1 cellular context compared by ENCODE assay signal in the genomic region with DNA sequence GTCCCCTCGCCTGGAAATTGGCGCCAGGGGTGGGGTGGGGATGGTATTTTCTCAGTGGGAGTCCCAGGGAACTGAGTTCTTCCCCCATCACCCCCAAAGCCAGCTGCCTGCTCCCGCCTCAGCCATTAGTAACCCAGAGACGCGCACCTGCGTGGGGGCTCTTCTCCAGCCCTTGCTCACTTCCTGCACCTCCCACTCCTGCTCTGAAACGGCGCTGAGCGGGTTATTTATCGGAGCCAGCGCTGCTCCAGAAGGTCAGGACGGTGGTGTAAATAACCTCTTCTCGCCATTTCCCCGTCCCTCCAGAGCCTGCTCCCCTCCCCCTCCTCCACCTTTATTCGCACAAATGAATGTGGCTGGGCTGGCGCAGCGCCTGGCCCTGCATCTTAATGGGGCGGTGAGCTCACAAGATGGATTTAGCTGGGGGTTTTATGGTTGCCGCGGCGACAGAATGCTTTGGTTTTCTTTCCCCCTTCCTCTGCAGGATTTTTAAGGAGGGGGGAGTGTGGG.
TF ChIP-seq lines count a peak whose summit lies in the region.

No MANE protein-coding gene starts in this region.

TF ChIP-seq in WTC11, 78 proteins besides CTCF, POLR2A, EP300 and RAD21 (continued from another document):
- TF ChIP-seq, protein P1, sequence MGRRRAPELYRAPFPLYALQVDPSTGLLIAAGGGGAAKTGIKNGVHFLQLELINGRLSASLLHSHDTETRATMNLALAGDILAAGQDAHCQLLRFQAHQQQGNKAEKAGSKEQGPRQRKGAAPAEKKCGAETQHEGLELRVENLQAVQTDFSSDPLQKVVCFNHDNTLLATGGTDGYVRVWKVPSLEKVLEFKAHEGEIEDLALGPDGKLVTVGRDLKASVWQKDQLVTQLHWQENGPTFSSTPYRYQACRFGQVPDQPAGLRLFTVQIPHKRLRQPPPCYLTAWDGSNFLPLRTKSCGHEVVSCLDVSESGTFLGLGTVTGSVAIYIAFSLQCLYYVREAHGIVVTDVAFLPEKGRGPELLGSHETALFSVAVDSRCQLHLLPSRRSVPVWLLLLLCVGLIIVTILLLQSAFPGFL (CRISPR knock-in tag; IDR thresholded peaks at IDR 0.05; ENCODE audit: borderline replicate concordance): no peak
- TF ChIP-seq GTF2I (CRISPR knock-in tag; conservative IDR thresholded peaks at IDR 0.05) (no peak), ZNF232 (CRISPR knock-in tag; IDR thresholded peaks at IDR 0.05) (no peak), SMAD3 (CRISPR knock-in tag; IDR thresholded peaks at IDR 0.05; ENCODE audit: borderline replicate concordance) (no peak), FOXK1 (CRISPR knock-in tag; IDR thresholded peaks at IDR 0.05) (no peak), EMX1 (CRISPR knock-in tag; IDR thresholded peaks at IDR 0.05) (no peak)
- TF ChIP-seq, protein P2, sequence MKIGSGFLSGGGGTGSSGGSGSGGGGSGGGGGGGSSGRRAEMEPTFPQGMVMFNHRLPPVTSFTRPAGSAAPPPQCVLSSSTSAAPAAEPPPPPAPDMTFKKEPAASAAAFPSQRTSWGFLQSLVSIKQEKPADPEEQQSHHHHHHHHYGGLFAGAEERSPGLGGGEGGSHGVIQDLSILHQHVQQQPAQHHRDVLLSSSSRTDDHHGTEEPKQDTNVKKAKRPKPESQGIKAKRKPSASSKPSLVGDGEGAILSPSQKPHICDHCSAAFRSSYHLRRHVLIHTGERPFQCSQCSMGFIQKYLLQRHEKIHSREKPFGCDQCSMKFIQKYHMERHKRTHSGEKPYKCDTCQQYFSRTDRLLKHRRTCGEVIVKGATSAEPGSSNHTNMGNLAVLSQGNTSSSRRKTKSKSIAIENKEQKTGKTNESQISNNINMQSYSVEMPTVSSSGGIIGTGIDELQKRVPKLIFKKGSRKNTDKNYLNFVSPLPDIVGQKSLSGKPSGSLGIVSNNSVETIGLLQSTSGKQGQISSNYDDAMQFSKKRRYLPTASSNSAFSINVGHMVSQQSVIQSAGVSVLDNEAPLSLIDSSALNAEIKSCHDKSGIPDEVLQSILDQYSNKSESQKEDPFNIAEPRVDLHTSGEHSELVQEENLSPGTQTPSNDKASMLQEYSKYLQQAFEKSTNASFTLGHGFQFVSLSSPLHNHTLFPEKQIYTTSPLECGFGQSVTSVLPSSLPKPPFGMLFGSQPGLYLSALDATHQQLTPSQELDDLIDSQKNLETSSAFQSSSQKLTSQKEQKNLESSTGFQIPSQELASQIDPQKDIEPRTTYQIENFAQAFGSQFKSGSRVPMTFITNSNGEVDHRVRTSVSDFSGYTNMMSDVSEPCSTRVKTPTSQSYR (CRISPR knock-in tag; IDR thresholded peaks at IDR 0.05): no peak
- TF ChIP-seq, protein P3, sequence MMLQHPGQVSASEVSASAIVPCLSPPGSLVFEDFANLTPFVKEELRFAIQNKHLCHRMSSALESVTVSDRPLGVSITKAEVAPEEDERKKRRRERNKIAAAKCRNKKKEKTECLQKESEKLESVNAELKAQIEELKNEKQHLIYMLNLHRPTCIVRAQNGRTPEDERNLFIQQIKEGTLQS (CRISPR knock-in tag; conservative IDR thresholded peaks at IDR 0.05): no peak
- TF ChIP-seq, protein P4, sequence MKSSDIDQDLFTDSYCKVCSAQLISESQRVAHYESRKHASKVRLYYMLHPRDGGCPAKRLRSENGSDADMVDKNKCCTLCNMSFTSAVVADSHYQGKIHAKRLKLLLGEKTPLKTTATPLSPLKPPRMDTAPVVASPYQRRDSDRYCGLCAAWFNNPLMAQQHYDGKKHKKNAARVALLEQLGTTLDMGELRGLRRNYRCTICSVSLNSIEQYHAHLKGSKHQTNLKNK (CRISPR knock-in tag; IDR thresholded peaks at IDR 0.05): no peak
- TF ChIP-seq, protein P5, sequence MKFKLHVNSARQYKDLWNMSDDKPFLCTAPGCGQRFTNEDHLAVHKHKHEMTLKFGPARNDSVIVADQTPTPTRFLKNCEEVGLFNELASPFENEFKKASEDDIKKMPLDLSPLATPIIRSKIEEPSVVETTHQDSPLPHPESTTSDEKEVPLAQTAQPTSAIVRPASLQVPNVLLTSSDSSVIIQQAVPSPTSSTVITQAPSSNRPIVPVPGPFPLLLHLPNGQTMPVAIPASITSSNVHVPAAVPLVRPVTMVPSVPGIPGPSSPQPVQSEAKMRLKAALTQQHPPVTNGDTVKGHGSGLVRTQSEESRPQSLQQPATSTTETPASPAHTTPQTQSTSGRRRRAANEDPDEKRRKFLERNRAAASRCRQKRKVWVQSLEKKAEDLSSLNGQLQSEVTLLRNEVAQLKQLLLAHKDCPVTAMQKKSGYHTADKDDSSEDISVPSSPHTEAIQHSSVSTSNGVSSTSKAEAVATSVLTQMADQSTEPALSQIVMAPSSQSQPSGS (CRISPR knock-in tag; IDR thresholded peaks at IDR 0.05; ENCODE audit: borderline replicate concordance, low read depth): no peak
- TF ChIP-seq, protein P6, sequence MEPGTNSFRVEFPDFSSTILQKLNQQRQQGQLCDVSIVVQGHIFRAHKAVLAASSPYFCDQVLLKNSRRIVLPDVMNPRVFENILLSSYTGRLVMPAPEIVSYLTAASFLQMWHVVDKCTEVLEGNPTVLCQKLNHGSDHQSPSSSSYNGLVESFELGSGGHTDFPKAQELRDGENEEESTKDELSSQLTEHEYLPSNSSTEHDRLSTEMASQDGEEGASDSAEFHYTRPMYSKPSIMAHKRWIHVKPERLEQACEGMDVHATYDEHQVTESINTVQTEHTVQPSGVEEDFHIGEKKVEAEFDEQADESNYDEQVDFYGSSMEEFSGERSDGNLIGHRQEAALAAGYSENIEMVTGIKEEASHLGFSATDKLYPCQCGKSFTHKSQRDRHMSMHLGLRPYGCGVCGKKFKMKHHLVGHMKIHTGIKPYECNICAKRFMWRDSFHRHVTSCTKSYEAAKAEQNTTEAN (CRISPR knock-in tag; IDR thresholded peaks at IDR 0.05): no peak
- TF ChIP-seq, protein P7, sequence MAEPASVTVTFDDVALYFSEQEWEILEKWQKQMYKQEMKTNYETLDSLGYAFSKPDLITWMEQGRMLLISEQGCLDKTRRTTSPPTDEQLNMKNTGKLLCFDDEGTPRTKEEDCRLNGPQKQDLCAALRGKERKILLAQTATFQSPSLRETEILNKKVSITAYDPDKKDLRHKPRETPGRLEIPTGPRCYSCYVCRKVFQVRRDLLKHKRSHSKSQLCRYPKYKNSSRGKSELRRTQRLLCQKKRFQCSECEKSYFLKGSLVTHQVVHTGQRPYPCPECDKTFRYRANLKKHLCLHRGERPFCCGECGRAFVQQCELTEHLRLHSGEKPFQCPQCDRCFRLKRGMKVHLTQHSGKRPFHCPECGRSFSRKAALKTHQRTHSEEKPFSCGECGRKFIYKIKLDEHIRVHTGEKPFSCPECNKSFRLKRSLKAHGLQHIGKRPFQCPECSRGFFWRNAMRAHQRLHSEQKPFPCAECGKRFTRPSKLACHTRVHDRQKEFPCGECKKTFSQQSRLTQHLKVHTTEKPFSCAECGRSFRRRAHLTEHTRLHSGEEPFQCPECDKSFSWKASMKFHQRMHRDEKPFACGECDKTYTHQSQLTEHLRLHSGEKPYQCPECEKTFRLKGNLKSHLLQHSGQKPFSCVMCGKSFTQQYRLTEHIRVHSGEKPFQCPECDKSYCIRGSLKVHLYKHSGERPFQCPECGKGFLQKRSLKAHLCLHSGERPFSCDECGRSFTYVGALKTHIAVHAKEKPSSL (CRISPR knock-in tag; conservative IDR thresholded peaks at IDR 0.05): no peak
TF ChIP-seq in WTC11: peak in this region for 0.
